In genomic region chr5:172045315-172045632, GRCh38 we compare ENCODE assay signal across 21 cellular contexts. TPM values are rescaled to one million over a fixed set of nuclear protein-coding genes. Genes with fewer than 3 reads are reported as not detected.
DNase-seq lines count a peak whose midpoint lies in the region; ATAC-seq and TF ChIP-seq lines count a peak whose summit lies in the region.
"Had no signal": no experiment of that assay in that cellular context is flagged by ENCODE, and none has a peak within 500 bp of the region (broad histone marks: within the 10 kb centered on the region; RNA-seq: fewer than 3 reads in every experiment).

No MANE protein-coding gene starts in this region.

- peaks cover 0 to 2% (median 0%) of the 10 kb centered on the region in 7 donors for H3K9me3 Mint-ChIP-seq in CD14-positive monocyte
- no peaks in the 10 kb centered on the region for H3K9me3 Mint-ChIP-seq in activated T-helper 17 cell treated with anti-CD3 and anti-CD28 coated beads, Interleukin-2, amount 50 U/mL, for 72 hours
- H3K9me3 Mint-ChIP-seq in naive B cell, result no peaks in the 10 kb centered on the region
- H3K9me3 Mint-ChIP-seq: CD4-positive, alpha-beta T cell; T-helper 2 cell treated with Interferon-gamma antibody and Interleukin-4, amounts not matched to agents 5 μg/mL and 100 μg/mL, for 36 hours; type B pancreatic cell had no signal

- DNase-seq in CD14-positive monocyte (ENCODE audit: low spot score), result no peak
- DNase-seq in naive B cell, result no peak
- DNase-seq in activated gamma-delta T cell treated with Interleukin-2 at 50 U/mL for 16 hours, result no peak
- no peak for DNase-seq in aorta
- DNase-seq: activated CD4-positive, alpha-beta T cell treated with anti-CD3 and anti-CD28 coated beads for 4 hours; CD4-positive, alpha-beta T cell; central memory CD4-positive, alpha-beta T cell; IMR-90; islet precursor cell; left ventricle myocardium inferior; NCI-H1048; NCI-H1694; NCI-H510A; SIG-M5; stimulated activated CD4-positive, alpha-beta T cell treated with anti-CD3 and anti-CD28 coated beads, Interleukin-15, amount 100 ng/mL, for 24 hours; stimulated activated CD4-positive, alpha-beta T cell treated with anti-CD3 and anti-CD28 coated beads, Interleukin-4, amount 100 ng/mL, for 4 hours had no signal

- no peak for TF ChIP-seq CTCF in CD14-positive monocyte (IDR thresholded peaks at IDR 0.05)

- H3K4me2 ChIP-seq in BLaER1, result peak overlapping the region; percentile 81

- H3K27ac Mint-ChIP-seq in CD14-positive monocyte (peak overlapping the region in 6 of 7 donors; percentile 39 to 79 (median 60)), naive B cell (peak overlapping the region; percentile 42 to 98 (median 72))
- H3K27ac Mint-ChIP-seq in activated T-helper 17 cell treated with anti-CD3 and anti-CD28 coated beads, Interleukin-2, amount 50 U/mL, for 72 hours, result peak overlapping the region; percentile 58
- H3K27ac Mint-ChIP-seq: CD4-positive, alpha-beta T cell; T-helper 2 cell treated with Interferon-gamma antibody and Interleukin-4, amounts not matched to agents 5 μg/mL and 100 μg/mL, for 36 hours; type B pancreatic cell had no signal

- H3K9me3 ChIP-seq in BLaER1, result no peaks in the 10 kb centered on the region
- H3K9me3 ChIP-seq in aorta (ENCODE audit: control insufficient read depth, low read length), result no peaks in the 10 kb centered on the region
- H3K9me3 ChIP-seq: left ventricle myocardium inferior had no signal

- WGBS in aorta, 2 donors, result 75 to 84% methylated on average over 7 of the region's 7 CpGs

- H3K4me3 ChIP-seq in BLaER1, result no peak overlapping the region
- no peak overlapping the region for H3K4me3 ChIP-seq in aorta (ENCODE audit: low read length in 2 of 2)
- H3K4me3 ChIP-seq: left ventricle myocardium inferior had no signal

- H3K9ac ChIP-seq in BLaER1, result peak overlapping the region; percentile 58; the same call in 1 of the 2 replicates

- no peak overlapping the region for H3K4me3 Mint-ChIP-seq in CD14-positive monocyte
- no peak overlapping the region for H3K4me3 Mint-ChIP-seq in activated T-helper 17 cell treated with anti-CD3 and anti-CD28 coated beads, Interleukin-2, amount 50 U/mL, for 72 hours
- peak overlapping the region in 1 of 8 donors; percentile 80 for H3K4me3 Mint-ChIP-seq in naive B cell
- H3K4me3 Mint-ChIP-seq: CD4-positive, alpha-beta T cell; T-helper 2 cell treated with Interferon-gamma antibody and Interleukin-4, amounts not matched to agents 5 μg/mL and 100 μg/mL, for 36 hours; type B pancreatic cell had no signal

- H3K27me3 ChIP-seq in BLaER1 (no peaks in the 10 kb centered on the region), aorta (ENCODE audit: control insufficient read depth in 1 of 2, insufficient read depth in 2 of 2, low read length in 1 of 2) (no peaks in the 10 kb centered on the region)

- peak overlapping the region; percentile 82 for H3K27ac ChIP-seq in BLaER1
- H3K27ac ChIP-seq in aorta (ENCODE audit: low read depth in 1 of 2, low read length in 2 of 2), result no peak overlapping the region

- no peak for ATAC-seq in activated T-helper 17 cell treated with anti-CD3 and anti-CD28 coated beads, Interleukin-2, amount 50 U/mL, for 72 hours (replicated peaks)
- ATAC-seq in naive B cell (ENCODE audit: low read depth in 2 of 2), result no peak
- ATAC-seq in aorta (ENCODE audit: low FRiP score), result no peak
- no peak for ATAC-seq in GM18858 (IDR thresholded peaks at IDR 0.05; ENCODE audit: unreplicated experiment)

- H3K36me3 Mint-ChIP-seq in CD14-positive monocyte, result peaks cover 61 to 70% of the 10 kb centered on the region in 2 donors
- H3K36me3 Mint-ChIP-seq in activated T-helper 17 cell treated with anti-CD3 and anti-CD28 coated beads, Interleukin-2, amount 50 U/mL, for 72 hours (ENCODE audit: low read depth), result peaks cover 68% of the 10 kb centered on the region
- H3K36me3 Mint-ChIP-seq in naive B cell, result peaks cover 12 to 27% of the 10 kb centered on the region in 2 donors

- intact Hi-C loops in CD14-positive monocyte (cut with micrococcal nuclease) (loop anchor here in 1 of 2 donors (10.0 kb wide), 1 partner anchor 630 kb away; the partner anchor contains the start of gene FGF18), aorta (cut with DNase I) (loop anchor here in 1 of 2 donors (10.0 kb wide), 1 partner anchor 630 kb away; the partner anchor contains the start of gene FGF18)

- no peaks in the 10 kb centered on the region for H4K20me1 ChIP-seq in BLaER1

- peaks cover 60% of the 10 kb centered on the region for H3K4me1 ChIP-seq in BLaER1
- H3K4me1 ChIP-seq in aorta (ENCODE audit: control insufficient read depth in 1 of 2, insufficient read depth in 2 of 2, low read length in 2 of 2), result no peaks in the 10 kb centered on the region

- no peaks in the 10 kb centered on the region for H3K27me3 Mint-ChIP-seq in CD14-positive monocyte (ENCODE audit: low read depth in 3 of 3)
- no peaks in the 10 kb centered on the region for H3K27me3 Mint-ChIP-seq in activated T-helper 17 cell treated with anti-CD3 and anti-CD28 coated beads, Interleukin-2, amount 50 U/mL, for 72 hours
- H3K27me3 Mint-ChIP-seq in naive B cell, result no peaks in the 10 kb centered on the region
- H3K27me3 Mint-ChIP-seq: CD4-positive, alpha-beta T cell; type B pancreatic cell had no signal

- H3K36me3 ChIP-seq in BLaER1 (peaks cover 68% of the 10 kb centered on the region), aorta (ENCODE audit: control insufficient read depth in 1 of 2, insufficient read depth in 2 of 2, low read length in 1 of 2) (no peaks in the 10 kb centered on the region)

- no peaks in the 10 kb centered on the region for H3K4me1 Mint-ChIP-seq in CD14-positive monocyte
- H3K4me1 Mint-ChIP-seq in activated T-helper 17 cell treated with anti-CD3 and anti-CD28 coated beads, Interleukin-2, amount 50 U/mL, for 72 hours, result peaks cover 17% of the 10 kb centered on the region
- peaks cover 2 to 8% (median 4%) of the 10 kb centered on the region in 3 donors for H3K4me1 Mint-ChIP-seq in naive B cell

RNA-seq across cellular contexts. Expression of gene FBXW11, which starts 38.8 kb away (rescaled TPM):
- polyA plus RNA-seq in CD14-positive monocyte, result 10 to 100 TPM; 18.2 to 24.5 TPM
- 10 to 100 TPM; 48.1 to 51.4 TPM for total RNA-seq in activated T-helper 17 cell treated with anti-CD3 and anti-CD28 coated beads, Interleukin-2, amount 50 U/mL, for 72 hours
- polyA plus RNA-seq in naive B cell (ENCODE audit: low read depth in 6 of 6), result 10 to 100 TPM; 35.9 to 48.0 (median 41.5) TPM
- total RNA-seq in aorta, result 10 to 100 TPM; 63.1 to 64.0 TPM
- polyA plus RNA-seq in aorta, result 10 to 100 TPM; 13.5 to 18.7 TPM
